Comparison of ENCODE assay signal across 8 cellular contexts in genomic region chr9:89179535-89179919, GRCh38. TPM values are rescaled to one million over a fixed set of nuclear protein-coding genes. Genes with fewer than 3 reads are reported as not detected.
DNase-seq lines count a peak whose midpoint lies in the region; ATAC-seq and TF ChIP-seq lines count a peak whose summit lies in the region.

No MANE protein-coding gene starts in this region.

- TF ChIP-seq CTCF in thyroid gland (IDR thresholded peaks at IDR 0.05): no peak

- H3K4me3 Mint-ChIP-seq in activated naive CD4-positive, alpha-beta T cell treated with anti-CD3 and anti-CD28 coated beads for 36 hours: peak overlapping the region; percentile 50

- H3K9me3 ChIP-seq in thyroid gland: no peaks in the 10 kb centered on the region

- H3K27me3 ChIP-seq in thyroid gland: no peaks in the 10 kb centered on the region

- intact Hi-C loops in activated naive CD4-positive, alpha-beta T cell treated with anti-CD3 and anti-CD28 coated beads for 36 hours (cut with micrococcal nuclease): no loop called here
- intact Hi-C loops in thyroid gland (cut with DNase I): no loop called here

- H3K36me3 ChIP-seq in thyroid gland: no peaks in the 10 kb centered on the region

- peaks cover 55% of the 10 kb centered on the region for H3K27me3 Mint-ChIP-seq in activated naive CD4-positive, alpha-beta T cell treated with anti-CD3 and anti-CD28 coated beads for 36 hours (ENCODE audit: low read depth)

- H3K4me1 ChIP-seq in thyroid gland: peaks cover 17 to 21% of the 10 kb centered on the region in 2 donors

- H3K4me1 Mint-ChIP-seq in activated naive CD4-positive, alpha-beta T cell treated with anti-CD3 and anti-CD28 coated beads for 36 hours (ENCODE audit: low read depth): peaks cover 23% of the 10 kb centered on the region

- ATAC-seq in activated CD4-positive, CD25-positive, alpha-beta regulatory T cell treated with anti-CD3 and anti-CD28 coated beads, Interleukin-2, amount 50 U/mL, for 24 hours: no peak

- WGBS in thyroid gland, 2 donors: 46 to 54% methylated on average over 6 of the region's 6 CpGs

- CTCF ChIA-PET in activated naive CD4-positive, alpha-beta T cell treated with anti-CD3 and anti-CD28 coated beads for 36 hours (lab: Charles Lee): interaction anchor here (0.7 kb wide), 1 partner anchor 77 kb away, joined by 4 read pairs; no protein-coding TSS in a partner anchor

- H3K27ac ChIP-seq in thyroid gland: peak overlapping the region; percentile 60 to 84 (median 68)

- no peak for TF ChIP-seq POLR2A in thyroid gland (IDR thresholded peaks at IDR 0.05)

- H3K27ac Mint-ChIP-seq in activated naive CD4-positive, alpha-beta T cell treated with anti-CD3 and anti-CD28 coated beads for 36 hours: no peak overlapping the region

- no peaks in the 10 kb centered on the region for H3K36me3 Mint-ChIP-seq in activated naive CD4-positive, alpha-beta T cell treated with anti-CD3 and anti-CD28 coated beads for 36 hours (ENCODE audit: low read depth)

- H3K9me3 Mint-ChIP-seq in activated naive CD4-positive, alpha-beta T cell treated with anti-CD3 and anti-CD28 coated beads for 36 hours: no peaks in the 10 kb centered on the region

- no peak for DNase-seq in activated naive CD4-positive, alpha-beta T cell treated with anti-CD3 and anti-CD28 coated beads for 36 hours
- no peak for DNase-seq in activated naive CD4-positive, alpha-beta T cell treated with anti-CD3 and anti-CD28 coated beads, Interleukin-2, amount 50 U/mL, for 16 hours
- DNase-seq in astrocyte of the hippocampus (ENCODE audit: low read depth, low spot score) (peak; percentile 63), kidney tubule cell (ENCODE audit: low spot score) (peak; percentile 48), thyroid gland (no peak), NCI-H2196 treated with DMSO at 0.1 percent for 48 hours (lab: John Stamatoyannopoulos, UW; ENCODE audit: unreplicated experiment) (no peak), nucleus accumbens (lab: John Stamatoyannopoulos, UW) (no peak)

- peak overlapping the region in 2 of 3 donors; percentile 4 to 23 for H3K4me3 ChIP-seq in thyroid gland (replicated peaks in 1 of 3)

RNA-seq across cellular contexts. Expression of gene SHC3, which starts 0.9 kb away (rescaled TPM):
- not detected for total RNA-seq in activated naive CD4-positive, alpha-beta T cell treated with anti-CD3 and anti-CD28 coated beads for 36 hours
- 1 to 10 TPM in 3 of 4 donors, under 1 TPM in 1; 0.40 to 5.9 (median 1.2) TPM for total RNA-seq in thyroid gland

Comparison
In these comparisons a context has a peak if more than half of its experiments do, and no peak if none do; other contexts are left out.
1. DNase-seq: peak in astrocyte of the hippocampus (single experiment) and kidney tubule cell (single experiment); none in activated naive CD4-positive, alpha-beta T cell treated with anti-CD3 and anti-CD28 coated beads for 36 hours (single experiment), activated naive CD4-positive, alpha-beta T cell treated with anti-CD3 and anti-CD28 coated beads, Interleukin-2, amount 50 U/mL, for 16 hours (single experiment), thyroid gland (0 of 2), NCI-H2196 treated with DMSO at 0.1 percent for 48 hours (single experiment) and nucleus accumbens (0 of 56).